1 cellular context compared by ENCODE assay signal in the genomic region with DNA sequence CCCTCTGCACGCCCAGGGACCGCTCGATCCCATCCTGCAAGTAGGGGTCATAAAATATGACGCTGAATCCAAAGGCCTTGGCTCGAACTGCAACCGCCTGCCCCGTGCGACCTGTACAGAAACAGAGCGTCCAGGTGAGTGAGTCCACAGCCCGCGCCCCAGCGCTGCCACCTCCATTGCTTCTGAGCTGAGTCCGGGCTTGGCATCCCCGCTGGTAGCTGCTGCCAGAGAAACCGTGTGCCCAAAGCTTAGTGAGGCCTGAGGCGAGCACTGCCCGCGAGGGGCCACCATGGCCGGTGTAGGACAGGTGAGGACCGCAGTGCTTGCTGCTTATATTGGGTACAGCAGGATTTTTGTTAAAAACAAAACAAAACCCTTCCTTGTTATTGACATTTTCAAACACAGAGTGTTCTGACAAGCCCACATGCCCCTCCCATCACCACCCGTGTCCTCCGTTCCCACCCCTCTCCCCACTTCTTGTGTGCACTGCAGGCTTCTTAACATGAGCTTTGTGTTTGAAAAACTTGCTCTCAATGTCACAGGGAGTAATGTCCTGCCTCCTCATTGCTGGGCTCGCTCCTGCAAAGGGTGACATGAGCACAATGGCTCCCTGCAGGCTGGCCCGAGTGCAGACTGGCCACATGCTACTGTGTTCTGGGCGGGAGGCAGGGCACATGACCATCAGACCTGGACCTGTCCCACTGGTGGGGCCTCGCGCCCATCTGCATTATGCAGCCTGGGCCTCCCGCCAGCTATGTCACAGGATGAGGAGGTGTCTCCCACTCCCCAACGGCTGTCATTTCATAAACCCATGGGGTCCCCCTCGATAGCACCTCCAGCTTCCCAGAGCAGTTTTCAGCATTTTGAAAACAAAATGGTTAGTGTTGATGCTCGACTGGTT.
TF ChIP-seq lines count a peak whose summit lies in the region.

No MANE protein-coding gene starts in this region.

TF ChIP-seq in H1, 55 proteins besides CTCF, POLR2A, EP300 and RAD21:
- no peak for TF ChIP-seq FOSL1 (IDR thresholded peaks at IDR 0.05; ENCODE audit: insufficient read depth, low read depth, low read length)
- peak; percentile 61; the same call in 1 of the 2 replicates for TF ChIP-seq POLR2AphosphoS5 (IDR thresholded peaks at IDR 0.05; ENCODE audit: low read depth, low read length)
